In the genomic region with DNA sequence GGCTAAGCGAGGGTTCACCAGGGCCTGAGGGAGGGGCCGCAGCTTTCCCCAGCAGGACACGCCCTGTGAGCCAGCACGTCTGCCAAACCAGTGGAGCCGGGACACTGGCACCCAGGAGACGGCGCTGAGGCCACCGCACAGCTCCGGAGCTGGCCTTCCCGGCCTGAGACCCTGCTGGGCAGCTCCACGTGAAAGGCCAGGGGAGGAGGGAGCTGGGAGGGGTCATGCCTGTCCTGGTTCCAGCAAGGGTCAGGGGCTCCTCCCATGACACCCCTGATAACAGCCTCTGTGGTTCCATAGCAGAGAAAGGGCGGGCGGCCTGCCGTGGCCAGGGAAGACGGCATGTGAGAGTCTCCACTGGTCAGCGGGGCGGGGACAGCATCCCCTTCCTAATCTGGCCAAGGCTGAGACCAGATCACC, we compare ENCODE assay signal across 11 cellular contexts.
"Had no signal": no experiment of that assay in that cellular context is flagged by ENCODE, and none has a peak within 500 bp of the region (broad histone marks: within the 10 kb centered on the region; RNA-seq: fewer than 3 reads in every experiment).

No MANE protein-coding gene starts in this region.

- H3K27ac ChIP-seq: hepatocyte, suprapubic skin, VCaP had no signal

- ATAC-seq: activated CD8-positive, alpha-beta memory T cell treated with anti-CD3 and anti-CD28 coated beads, Interleukin-2, amount 10 ng/mL, durations not matched to agents 7 days and 5 days had no signal

- DNase-seq: activated CD4-positive, alpha-beta memory T cell treated with anti-CD3 and anti-CD28 coated beads for 36 hours; activated CD8-positive, alpha-beta memory T cell treated with anti-CD3 and anti-CD28 coated beads, Interleukin-2, amount 10 ng/mL, durations not matched to agents 7 days and 5 days; activated naive CD4-positive, alpha-beta T cell treated with anti-CD3 and anti-CD28 coated beads for 36 hours; activated T-cell treated with anti-CD3 and anti-CD28 coated beads, Interleukin-2, amount 50 U/mL, for 1 hour; islet precursor cell; small intestine; T-helper 9 cell; trophoblast cell had no signal

- H3K4me3 ChIP-seq: hepatocyte, suprapubic skin had no signal

- H2AFZ ChIP-seq: hepatocyte had no signal

- FAIRE-seq: small intestine had no signal

- H3K79me2 ChIP-seq: hepatocyte had no signal

- H3K27me3 ChIP-seq: hepatocyte, suprapubic skin had no signal

- H3K4me2 ChIP-seq: hepatocyte had no signal

- H3K9me3 ChIP-seq: suprapubic skin had no signal

- H3K36me3 ChIP-seq: suprapubic skin had no signal
